Comparison of ENCODE assay signal across 8 cellular contexts in genomic region chr14:64504310-64504896, GRCh38. TPM values are rescaled to one million over a fixed set of nuclear protein-coding genes. Genes with fewer than 3 reads are reported as not detected.
DNase-seq lines count a peak whose midpoint lies in the region; ATAC-seq, FAIRE-seq and TF ChIP-seq lines count a peak whose summit lies in the region.

Gene ZBTB1 (plus strand): TSS chr14:64504770. CDS start chr14:64521505, 16,735 bp downstream.

- H3K9me3 ChIP-seq in HAP-1 (no peaks in the 10 kb centered on the region), pancreas (no peaks in the 10 kb centered on the region), thymus (ENCODE audit: control insufficient read depth) (no peaks in the 10 kb centered on the region)

- no peak for FAIRE-seq in pancreas (lab: Jason Lieb, UNC)

- 0% methylated on average over 43 to 63 of the region's 63 CpGs for WGBS in pancreas, 2 donors
- WGBS in thymus = under 1% methylated on average over 63 of the region's 63 CpGs

- H3K36me3 Mint-ChIP-seq in activated naive CD8-positive, alpha-beta T cell treated with anti-CD3 and anti-CD28 coated beads, Interleukin-2, amount 10 ng/mL, durations not matched to agents 7 days and 5 days = peaks cover 21% of the 10 kb centered on the region

- no peaks in the 10 kb centered on the region for H3K9me3 Mint-ChIP-seq in activated naive CD8-positive, alpha-beta T cell treated with anti-CD3 and anti-CD28 coated beads, Interleukin-2, amount 10 ng/mL, durations not matched to agents 7 days and 5 days

- peaks cover 30% of the 10 kb centered on the region for H3K4me1 ChIP-seq in HAP-1
- peaks cover 16 to 44% (median 18%) of the 10 kb centered on the region in 3 donors for H3K4me1 ChIP-seq in pancreas
- peaks cover 13% of the 10 kb centered on the region for H3K4me1 ChIP-seq in thymus (ENCODE audit: control insufficient read depth, insufficient read depth, low read length)

- peak; percentile 46 for ATAC-seq in activated naive CD8-positive, alpha-beta T cell treated with anti-CD3 and anti-CD28 coated beads, Interleukin-2, amount 10 ng/mL, durations not matched to agents 7 days and 5 days (ENCODE audit: low read depth)
- ATAC-seq in Right ventricle myocardium inferior (peak; percentile 77), pancreas (peak; percentile 59 to 67 (median 65))

- in situ Hi-C loops in HAP-1 (cut with MboI; ENCODE audit: low sequenced_read_pairs) = no loop called here

- TF ChIP-seq CTCF in pancreas (IDR thresholded peaks at IDR 0.05) = no peak

- H3K36me3 ChIP-seq in HAP-1 (replicated peaks) (peaks cover 3% of the 10 kb centered on the region; the same call in 1 of the 2 replicates), pancreas (no peaks in the 10 kb centered on the region), thymus (ENCODE audit: control insufficient read depth, insufficient read depth) (no peaks in the 10 kb centered on the region)

- peak within 1 kb of the TSS; percentile 100 for H3K27ac Mint-ChIP-seq in activated naive CD8-positive, alpha-beta T cell treated with anti-CD3 and anti-CD28 coated beads, Interleukin-2, amount 10 ng/mL, durations not matched to agents 7 days and 5 days

- H3K27me3 Mint-ChIP-seq in activated naive CD8-positive, alpha-beta T cell treated with anti-CD3 and anti-CD28 coated beads, Interleukin-2, amount 10 ng/mL, durations not matched to agents 7 days and 5 days = no peaks in the 10 kb centered on the region

- POLR2A ChIA-PET in activated naive CD8-positive, alpha-beta T cell treated with anti-CD3 and anti-CD28 coated beads, Interleukin-2, amount 10 ng/mL, durations not matched to agents 7 days and 5 days (lab: Charles Lee) = interaction anchor here (0.7 to 5.9 kb wide), 9 partner anchors 8 to 564 kb away, joined by 3 to 46 read pairs (median 4); partner anchors contain the start of genes HSPA2 and MTHFD1

- intact Hi-C loops in Right ventricle myocardium inferior (cut with DNase I) (loop anchor here (10.0 kb wide), 1 partner anchor 160 kb away; no protein-coding TSS in a partner anchor), pancreas (cut with DNase I) (no loop called here)

- H3K27ac ChIP-seq in pancreas (peak within 1 kb of the TSS; percentile 97 to 100 (median 99)), thymus (ENCODE audit: low read depth) (peak within 1 kb of the TSS; percentile 99)

- no peaks in the 10 kb centered on the region for H3K27me3 ChIP-seq in HAP-1 (ENCODE audit: low read depth)
- H3K27me3 ChIP-seq in pancreas = no peaks in the 10 kb centered on the region
- H3K27me3 ChIP-seq in thymus (ENCODE audit: control insufficient read depth, insufficient read depth) = no peaks in the 10 kb centered on the region

- peaks cover 40% of the 10 kb centered on the region for H3K4me1 Mint-ChIP-seq in activated naive CD8-positive, alpha-beta T cell treated with anti-CD3 and anti-CD28 coated beads, Interleukin-2, amount 10 ng/mL, durations not matched to agents 7 days and 5 days

- H3K4me3 Mint-ChIP-seq in activated naive CD8-positive, alpha-beta T cell treated with anti-CD3 and anti-CD28 coated beads, Interleukin-2, amount 10 ng/mL, durations not matched to agents 7 days and 5 days = peak within 1 kb of the TSS; percentile 97

- H3K4me3 ChIP-seq in HAP-1 (peak within 1 kb of the TSS; percentile 66), pancreas (peak within 1 kb of the TSS; percentile 74 to 88 (median 84)), thymus (ENCODE audit: low read length) (peak within 1 kb of the TSS; percentile 91)

- DNase-seq in DMS79 treated with DMSO at 0.1 percent for 48 hours (lab: John Stamatoyannopoulos, UW) (peak; percentile 84), HAP-1 (ENCODE audit: low spot score in 2 of 2) (peak; percentile 69 to 86), NCI-H1092 (lab: John Stamatoyannopoulos, UW) (peak; percentile 90), SW 1271 (lab: John Stamatoyannopoulos, UW) (peak; percentile 63 to 85), Right ventricle myocardium inferior (ENCODE audit: missing footprints) (peak; percentile 94), pancreas (peak; percentile 77 to 90 (median 80))
- peak; percentile 87 for DNase-seq in activated naive CD8-positive, alpha-beta T cell treated with anti-CD3 and anti-CD28 coated beads, Interleukin-2, amount 10 ng/mL, durations not matched to agents 7 days and 5 days

RNA-seq across cellular contexts. Expression of gene ZBTB1, which starts in this region (rescaled TPM):
- total RNA-seq in activated naive CD8-positive, alpha-beta T cell treated with anti-CD3 and anti-CD28 coated beads, Interleukin-2, amount 10 ng/mL, durations not matched to agents 7 days and 5 days = 10 to 100 TPM; 84.1 to 86.7 TPM
- total RNA-seq in Right ventricle myocardium inferior (22.3 TPM), pancreas (10 to 100 TPM; 10.0 to 24.3 (median 12.7) TPM)
- polyA plus RNA-seq in pancreas (10 to 100 TPM in 1 of 2 donors, 1 to 10 TPM in 1; 8.7 to 11.5 TPM), thymus (42.0 TPM)

Comparison
In these comparisons a context has a peak if more than half of its experiments do, and no peak if none do; other contexts are left out.
1. Peak in every context shown above with its lines: DNase-seq, ATAC-seq, H3K4me3 ChIP-seq and H3K27ac ChIP-seq.